Comparison of ENCODE assay signal across 1 cellular context in the genomic region with DNA sequence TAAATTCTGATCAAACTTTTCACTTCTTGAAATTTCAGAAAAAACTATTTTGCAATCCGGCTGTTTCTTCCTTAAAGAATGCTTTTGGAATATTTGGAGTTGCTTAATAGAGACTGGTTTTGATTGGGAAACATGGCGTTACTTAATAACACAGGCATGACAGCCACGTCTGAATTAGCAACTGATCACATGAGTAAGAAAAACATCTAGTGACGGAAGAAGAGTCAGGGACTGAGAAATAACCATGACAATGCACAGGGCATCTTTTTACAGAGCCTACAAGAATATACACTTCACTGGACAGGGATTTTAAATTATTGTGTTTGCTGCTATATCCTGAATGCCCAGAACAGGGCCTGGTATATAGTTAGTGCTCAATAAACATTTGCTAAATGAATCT. TPM values are rescaled to one million over a fixed set of nuclear protein-coding genes. Genes with fewer than 3 reads are reported as not detected.
"Had no signal": no experiment of that assay in that cellular context is flagged by ENCODE, and none has a peak within 500 bp of the region (broad histone marks: within the 10 kb centered on the region; RNA-seq: fewer than 3 reads in every experiment).

No MANE protein-coding gene starts in this region.

RNA-seq across cellular contexts. Expression of gene NUDT4B, which starts 25.1 kb away (rescaled TPM):
- total RNA-seq: activated naive CD4-positive, alpha-beta T cell treated with anti-CD3 and anti-CD28 coated beads for 36 hours had no signal
